In the genomic region with DNA sequence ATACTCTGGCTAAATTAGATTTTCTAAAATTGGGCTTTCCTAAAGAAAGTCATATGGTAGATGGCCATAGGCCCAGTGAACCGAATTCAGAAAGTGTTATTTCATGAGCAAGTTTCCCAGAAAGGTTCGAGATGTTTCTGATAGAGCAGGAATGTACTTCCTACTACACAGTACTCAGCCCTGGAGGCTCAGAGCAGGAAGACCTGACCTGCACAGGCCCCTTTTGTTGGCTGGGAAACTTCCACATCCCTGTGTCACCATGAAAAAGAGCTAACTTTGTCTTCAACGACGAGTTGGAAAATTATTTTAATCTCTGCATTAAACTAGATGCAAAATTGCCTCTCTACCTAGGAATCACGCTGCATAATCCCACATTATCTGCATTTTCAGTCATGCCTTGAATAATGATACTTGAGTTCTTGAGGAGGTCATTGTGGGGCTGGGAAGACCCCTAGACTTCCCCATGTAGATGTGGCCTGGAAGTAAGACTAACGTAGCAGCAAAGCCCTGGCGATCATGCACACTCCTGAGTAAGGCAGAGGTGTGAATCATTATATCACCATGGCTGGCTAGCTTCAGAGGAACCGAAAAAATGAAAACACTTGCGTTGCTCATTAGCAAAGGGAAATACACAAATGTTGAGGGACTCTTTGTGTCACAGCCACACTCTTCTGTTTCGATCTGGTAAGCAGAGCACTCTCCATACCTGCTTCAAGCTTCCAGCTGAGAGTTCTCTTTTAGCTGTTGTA, we compare ENCODE assay signal across 9 cellular contexts. TPM values are rescaled to one million over a fixed set of nuclear protein-coding genes. Genes with fewer than 3 reads are reported as not detected.
DNase-seq lines count a peak whose midpoint lies in the region; ATAC-seq and TF ChIP-seq lines count a peak whose summit lies in the region.
"Had no signal": no experiment of that assay in that cellular context is flagged by ENCODE, and none has a peak within 500 bp of the region (broad histone marks: within the 10 kb centered on the region; RNA-seq: fewer than 3 reads in every experiment).

No MANE protein-coding gene starts in this region.

- H3K27me3 ChIP-seq in MM.1S (replicated peaks; ENCODE audit: insufficient read depth, low read length), result no peaks in the 10 kb centered on the region
- H3K27me3 ChIP-seq: pancreas had no signal

- H3K36me3 ChIP-seq in MM.1S (replicated peaks; ENCODE audit: insufficient read depth, low read length), result no peaks in the 10 kb centered on the region
- H3K36me3 ChIP-seq: pancreas had no signal

- no peaks in the 10 kb centered on the region for H3K9me3 ChIP-seq in MM.1S (replicated peaks; ENCODE audit: insufficient read depth, low read length)
- H3K9me3 ChIP-seq: pancreas had no signal

- peak overlapping the region; percentile 40 for H3K4me2 ChIP-seq in MM.1S (ENCODE audit: low read depth, low read length)

- peaks cover 8% of the 10 kb centered on the region for H3K4me1 ChIP-seq in MM.1S (ENCODE audit: low read length)
- H3K4me1 ChIP-seq: pancreas had no signal

- no peaks in the 10 kb centered on the region for H3K79me2 ChIP-seq in MM.1S (ENCODE audit: low read length)

- no peak overlapping the region for H3K9ac ChIP-seq in MM.1S (ENCODE audit: low read length)

- peak overlapping the region; percentile 17; the same call in 1 of the 2 replicates for H3K27ac ChIP-seq in MM.1S (ENCODE audit: low read length)
- H3K27ac ChIP-seq: pancreas had no signal

- ATAC-seq in GM18861 (IDR thresholded peaks at IDR 0.05; ENCODE audit: unreplicated experiment), result peak; percentile 94
- peak; percentile 94 for ATAC-seq in GM21717 (IDR thresholded peaks at IDR 0.05; ENCODE audit: unreplicated experiment)

- TF ChIP-seq CTCF in MM.1S (IDR thresholded peaks at IDR 0.05; ENCODE audit: low read length), result no peak

- H4K20me1 ChIP-seq in MM.1S (ENCODE audit: insufficient read depth, low read length), result no peaks in the 10 kb centered on the region

- no peak overlapping the region for H2AFZ ChIP-seq in MM.1S (ENCODE audit: low read length)

- H3K4me3 ChIP-seq in MM.1S (ENCODE audit: low read length), result no peak overlapping the region
- H3K4me3 ChIP-seq: pancreas had no signal

- H3K9me2 ChIP-seq in MM.1S (replicated peaks; ENCODE audit: insufficient read depth, low read length), result no peaks in the 10 kb centered on the region

- DNase-seq in MM.1S (peak; percentile 63), kidney tubule cell (ENCODE audit: low spot score) (peak; percentile 59), hepatic stellate cell (ENCODE audit: low spot score) (no peak), H4 (ENCODE audit: low spot score) (no peak), DMS53 treated with DMSO at 0.1 percent for 48 hours (lab: John Stamatoyannopoulos, UW; ENCODE audit: unreplicated experiment) (no peak), AG08395 (ENCODE audit: low spot score) (no peak)
- DNase-seq: pancreas had no signal

- peaks cover under 1% of the 10 kb centered on the region; the same call in 1 of the 2 replicates for H3F3A ChIP-seq in MM.1S (ENCODE audit: insufficient read depth, low read length)

RNA-seq across cellular contexts. Expression of gene CMTM7, which starts 47.1 kb away (rescaled TPM):
- total RNA-seq in H4 (2014; rRNA removed; shearing (Covaris generic)), result 5.5 and 7.1 TPM in 2 replicates

Comparison
In these comparisons a context has a peak if more than half of its experiments do, and no peak if none do; other contexts are left out.
1. DNase-seq: peak in MM.1S (single experiment) and kidney tubule cell (single experiment); none in hepatic stellate cell (single experiment), H4 (single experiment), DMS53 treated with DMSO at 0.1 percent for 48 hours (single experiment) and AG08395 (single experiment).